19 cellular contexts compared by ENCODE assay signal in genomic region chr19:31317542-31317941, GRCh38. TPM values are rescaled to one million over a fixed set of nuclear protein-coding genes. Genes with fewer than 3 reads are reported as not detected.
DNase-seq lines count a peak whose midpoint lies in the region; TF ChIP-seq lines count a peak whose summit lies in the region.
"Had no signal": no experiment of that assay in that cellular context is flagged by ENCODE, and none has a peak within 500 bp of the region (broad histone marks: within the 10 kb centered on the region; RNA-seq: fewer than 3 reads in every experiment).

No MANE protein-coding gene starts in this region.

- no peaks in the 10 kb centered on the region for H3K27me3 ChIP-seq in GM23248 (replicated peaks; ENCODE audit: insufficient read depth)
- peaks cover 19% of the 10 kb centered on the region for H3K27me3 ChIP-seq in left ventricle myocardium inferior (ENCODE audit: low read depth)
- peaks cover 0 to 2% (median 0%) of the 10 kb centered on the region in 3 experiments for H3K27me3 ChIP-seq in neuronal stem cell (ENCODE audit: control insufficient read depth in 3 of 3, insufficient read depth in 3 of 3, low read depth in 1 of 3, low read length in 3 of 3)

- H3K36me3 ChIP-seq in GM23248 (ENCODE audit: low read depth) = 0 out of 2 replicates have a peak, but pooled peaks cover 8% of the 10 kb centered on the region
- no peaks in the 10 kb centered on the region for H3K36me3 ChIP-seq in left ventricle myocardium inferior
- no peaks in the 10 kb centered on the region for H3K36me3 ChIP-seq in neuronal stem cell (replicated peaks in 1 of 2; ENCODE audit: control insufficient read depth in 2 of 2, insufficient read depth in 2 of 2, low read length in 2 of 2)
- H3K36me3 ChIP-seq: gastrocnemius medialis had no signal

- H2BK5ac ChIP-seq in neuronal stem cell (ENCODE audit: low read length) = no peak overlapping the region

- no peak overlapping the region for H3K23ac ChIP-seq in neuronal stem cell (ENCODE audit: low read depth, low read length, poor library complexity)

- no peaks in the 10 kb centered on the region for H3K9me2 ChIP-seq in GM23248 (ENCODE audit: insufficient read depth)

- no peak for TF ChIP-seq CTCF in left ventricle myocardium inferior (IDR thresholded peaks at IDR 0.05; ENCODE audit: borderline replicate concordance)

- H4K8ac ChIP-seq in neuronal stem cell (ENCODE audit: low read depth, low read length) = no peak overlapping the region

- H3K4me1 ChIP-seq in GM23248 (ENCODE audit: insufficient read depth) = peaks cover 42% of the 10 kb centered on the region
- peaks cover 52% of the 10 kb centered on the region for H3K4me1 ChIP-seq in left ventricle myocardium inferior
- H3K4me1 ChIP-seq in neuronal stem cell (ENCODE audit: control insufficient read depth in 2 of 2, insufficient read depth in 1 of 2, low read depth in 1 of 2, low read length in 2 of 2) = peaks cover 0 to 25% of the 10 kb centered on the region in 2 donors

- H2AK5ac ChIP-seq in neuronal stem cell (ENCODE audit: low read depth, low read length) = no peak overlapping the region

- H2AFZ ChIP-seq in GM23248 = no peak overlapping the region
- H2AFZ ChIP-seq in neuronal stem cell (ENCODE audit: low read length) = no peak overlapping the region

- intact Hi-C loops in left ventricle myocardium inferior (cut with micrococcal nuclease) = no loop called here

- H2BK15ac ChIP-seq in neuronal stem cell (ENCODE audit: low read length) = no peak overlapping the region

- no peak overlapping the region for H3K14ac ChIP-seq in neuronal stem cell (ENCODE audit: low read length)

- H3F3A ChIP-seq in GM23248 (ENCODE audit: insufficient read depth) = peaks cover 31% of the 10 kb centered on the region

- no peak overlapping the region for H3K4ac ChIP-seq in neuronal stem cell (ENCODE audit: low read length)

- H2BK12ac ChIP-seq in neuronal stem cell (ENCODE audit: low read length) = peak overlapping the region; percentile 30

- peak overlapping the region; percentile 93 for H3K27ac ChIP-seq in GM23248
- peak overlapping the region; percentile 42 for H3K27ac ChIP-seq in angular gyrus (ENCODE audit: low read depth, low read length)
- peak overlapping the region; percentile 77 for H3K27ac ChIP-seq in left ventricle myocardium inferior (replicated peaks)
- no peak overlapping the region for H3K27ac ChIP-seq in neuronal stem cell (replicated peaks; ENCODE audit: low read length)

- H3K4me2 ChIP-seq in GM23248 (ENCODE audit: unreplicated experiment) (peak overlapping the region; percentile 78), neuronal stem cell (ENCODE audit: insufficient read depth, low read length, poor library complexity, severe bottlenecking) (no peak overlapping the region)

- WGBS in GM23248 (ENCODE audit: low coverage in 1 of 2, low lambda C conversion rate in 2 of 2, missing lambda C conversion rate in 2 of 2), 2 experiments = 56 to 63% methylated on average over 11 of the region's 11 CpGs
- no CpG with 5 or more reads among the region's 11 CpGs for WGBS in neuronal stem cell (ENCODE audit: extremely low coverage in 2 of 2, insufficient read length in 2 of 2, insufficient replicate concordance in 1 of 2), 2 donors

- no peak overlapping the region for H4K91ac ChIP-seq in neuronal stem cell (ENCODE audit: low read depth, low read length, poor library complexity)

- H3K9me3 ChIP-seq in GM23248 (ENCODE audit: low read depth) (no peaks in the 10 kb centered on the region), left ventricle myocardium inferior (replicated peaks) (no peaks in the 10 kb centered on the region), neuronal stem cell (replicated peaks in 1 of 2; ENCODE audit: control insufficient read depth in 2 of 2, insufficient read depth in 1 of 2, low read depth in 1 of 2, low read length in 2 of 2) (no peaks in the 10 kb centered on the region)
- H3K9me3 ChIP-seq: gastrocnemius medialis had no signal

- H3K18ac ChIP-seq in neuronal stem cell (ENCODE audit: low read length) = peak overlapping the region; percentile 0

- no peaks in the 10 kb centered on the region for H3K79me1 ChIP-seq in neuronal stem cell (ENCODE audit: low read depth, low read length)

- in situ Hi-C loops in GM23248 (cut with MboI) (no loop called here), ACHN (cut with HindIII; ENCODE audit: low pct_ligation_motif_present, low pct_unique_long_range_greater_than_20kb, low sequenced_read_pairs) (no loop called here)

- no peaks in the 10 kb centered on the region for H4K20me1 ChIP-seq in GM23248 (ENCODE audit: insufficient read depth)

- H3K4me3 ChIP-seq in GM23248 (peak overlapping the region; percentile 66), left ventricle myocardium inferior (peak overlapping the region; percentile 33), neuronal stem cell (ENCODE audit: low read length in 2 of 2) (no peak overlapping the region)

- no peak overlapping the region for H2BK120ac ChIP-seq in neuronal stem cell (ENCODE audit: low read depth, low read length)

- H3K9ac ChIP-seq in GM23248 (peak overlapping the region; percentile 81), neuronal stem cell (ENCODE audit: low read depth, low read length, poor library complexity) (no peak overlapping the region)

- H3K79me2 ChIP-seq in GM23248 (ENCODE audit: insufficient read depth) = peaks cover 98% of the 10 kb centered on the region

- DNase-seq in GM23248 (peak; percentile 38), left ventricle myocardium inferior (no peak), neuronal stem cell (ENCODE audit: low spot score) (no peak), ACHN (no peak), middle frontal gyrus (ENCODE audit: extremely low spot score, low spot score) (no peak), ecto neural progenitor cell (ENCODE audit: low spot score) (no peak), COLO668 (lab: John Stamatoyannopoulos, UW; ENCODE audit: unreplicated experiment) (no peak)
- DNase-seq: activated CD4-positive, alpha-beta T cell treated with anti-CD3 and anti-CD28 coated beads for 36 hours; amniotic stem cell; CD4-positive, alpha-beta T cell; DMS53; gastrocnemius medialis; KBM-7; mammary epithelial cell; MV-4-11; NCI-H187 treated with DMSO at 0.1 percent for 48 hours; NK-92 treated with Interleukin-12 subunit alpha and Interleukin-12 subunit beta, amount 100 ng/mL, for 24 hours; stimulated activated naive CD4-positive, alpha-beta T cell had no signal

RNA-seq across cellular contexts. Expression of gene TSHZ3, which starts 31.7 kb away (rescaled TPM):
- total RNA-seq in GM23248 (2014; rRNA removed; shearing (Covaris generic)) = 20.9 and 24.0 TPM in 2 replicates
- polyA plus RNA-seq in GM23248 (2016; fragmentation: Nextera tagmentation; extraction: Ambion mirVana) = 17.9 and 19.6 TPM in 2 replicates
- total RNA-seq in left ventricle myocardium inferior = 2.9 TPM
- polyA plus RNA-seq in neuronal stem cell (2013, experiment 1 of 2) = 1.5 TPM
- 1.6 TPM for polyA plus RNA-seq in neuronal stem cell (2013, experiment 2 of 2)

Comparison
In these comparisons a context has a peak if more than half of its experiments do, and no peak if none do; other contexts are left out.
1. H3K4me3 ChIP-seq: peak in GM23248 (single experiment) and left ventricle myocardium inferior (single experiment); none in neuronal stem cell (0 of 2).